28 cellular contexts compared by ENCODE assay signal in the genomic region with DNA sequence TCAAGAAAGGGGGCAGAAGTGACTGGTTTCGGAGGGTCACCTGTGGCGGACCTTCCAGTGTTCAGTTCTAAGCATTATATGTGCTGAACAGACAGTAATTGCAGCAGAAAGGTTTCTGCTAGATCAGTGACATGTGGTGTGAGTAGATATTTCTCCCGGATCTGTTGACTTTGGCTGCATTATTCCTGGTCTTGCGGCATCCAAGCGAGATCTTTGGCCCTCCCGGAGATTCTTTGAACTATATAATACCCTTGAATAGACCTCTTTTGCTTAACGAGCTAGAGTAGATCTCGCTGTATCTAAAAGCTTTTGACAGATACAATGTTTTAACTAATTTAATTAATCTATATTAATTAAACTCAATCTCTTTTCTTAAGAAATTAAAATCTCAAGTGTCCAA.
"Had no signal": no experiment of that assay in that cellular context is flagged by ENCODE, and none has a peak within 500 bp of the region (broad histone marks: within the 10 kb centered on the region; RNA-seq: fewer than 3 reads in every experiment).

No MANE protein-coding gene starts in this region.

- H3K9me3 Mint-ChIP-seq: type B pancreatic cell had no signal

- H3K4me3 ChIP-seq: dorsolateral prefrontal cortex, gastroesophageal sphincter, heart right ventricle, left ventricle myocardium inferior, lung, ovary, sigmoid colon, spleen, testis, tibial artery had no signal

- H3K4me3 Mint-ChIP-seq: memory B cell; natural killer cell; stimulated activated memory B cell treated with anti-CD40 and anti-IgM and Interleukin-4, amounts not matched to agents 10 μg/mL and 1 μg/mL and 100 μg/mL, for 72 hours; type B pancreatic cell had no signal

- H3K4me1 Mint-ChIP-seq: memory B cell; natural killer cell; stimulated activated memory B cell treated with anti-CD40 and anti-IgM and Interleukin-4, amounts not matched to agents 10 μg/mL and 1 μg/mL and 100 μg/mL, for 72 hours had no signal

- ATAC-seq: esophagus mucosa; foreskin keratinocyte; gastroesophageal sphincter; left cardiac atrium; natural killer cell; stimulated activated memory B cell treated with anti-CD40 and anti-IgM and Interleukin-4, amounts not matched to agents 10 μg/mL and 1 μg/mL and 100 μg/mL, for 72 hours; stimulated activated naive CD8-positive, alpha-beta T cell treated with anti-CD3 and anti-CD28 coated beads, Interleukin-15, Interleukin-2, amounts not matched to agents 100 U/mL and 50 U/mL, for 24 hours had no signal

- H3K4me1 ChIP-seq: foreskin keratinocyte, gastroesophageal sphincter, heart right ventricle, left ventricle myocardium inferior, sigmoid colon, spleen, testis, tibial artery had no signal

- H3K27me3 Mint-ChIP-seq: memory B cell; stimulated activated memory B cell treated with anti-CD40 and anti-IgM and Interleukin-4, amounts not matched to agents 10 μg/mL and 1 μg/mL and 100 μg/mL, for 72 hours; type B pancreatic cell had no signal

- H3K27me3 ChIP-seq: dorsolateral prefrontal cortex, foreskin keratinocyte, gastroesophageal sphincter, heart right ventricle, ovary, sigmoid colon, spleen, testis, tibial artery had no signal

- H3K36me3 Mint-ChIP-seq: memory B cell; natural killer cell; stimulated activated memory B cell treated with anti-CD40 and anti-IgM and Interleukin-4, amounts not matched to agents 10 μg/mL and 1 μg/mL and 100 μg/mL, for 72 hours had no signal

- DNase-seq: cerebellar nuclear complex; dorsolateral prefrontal cortex; effector CD4-positive, alpha-beta T cell; foreskin keratinocyte; heart right ventricle; hippocampal formation; left cardiac atrium; left ventricle myocardium inferior; natural killer cell; occipital lobe; ovary; retina; sigmoid colon; spleen; stimulated activated CD4-positive, alpha-beta T cell treated with anti-CD3 and anti-CD28 coated beads, Interleukin-4, amount 100 ng/mL, for 4 hours; stimulated activated naive CD8-positive, alpha-beta T cell treated with anti-CD3 and anti-CD28 coated beads, Interleukin-15, Interleukin-2, amounts not matched to agents 100 U/mL and 50 U/mL, for 24 hours; substantia nigra; testis; tibial artery had no signal

- H3K36me3 ChIP-seq: gastroesophageal sphincter, left ventricle myocardium inferior, ovary, sigmoid colon, spleen, tibial artery had no signal

- H3K27ac Mint-ChIP-seq: memory B cell; natural killer cell; stimulated activated memory B cell treated with anti-CD40 and anti-IgM and Interleukin-4, amounts not matched to agents 10 μg/mL and 1 μg/mL and 100 μg/mL, for 72 hours; type B pancreatic cell had no signal

- FAIRE-seq: colon, islet of Langerhans had no signal

- H3K27ac ChIP-seq: epithelial cell of prostate, foreskin keratinocyte, gastroesophageal sphincter, heart right ventricle, left ventricle myocardium inferior, ovary, sigmoid colon, spleen, testis, tibial artery had no signal

- H3K9me3 ChIP-seq: gastroesophageal sphincter, heart right ventricle, left ventricle myocardium inferior, ovary, sigmoid colon, testis, tibial artery had no signal
